In the genomic region with DNA sequence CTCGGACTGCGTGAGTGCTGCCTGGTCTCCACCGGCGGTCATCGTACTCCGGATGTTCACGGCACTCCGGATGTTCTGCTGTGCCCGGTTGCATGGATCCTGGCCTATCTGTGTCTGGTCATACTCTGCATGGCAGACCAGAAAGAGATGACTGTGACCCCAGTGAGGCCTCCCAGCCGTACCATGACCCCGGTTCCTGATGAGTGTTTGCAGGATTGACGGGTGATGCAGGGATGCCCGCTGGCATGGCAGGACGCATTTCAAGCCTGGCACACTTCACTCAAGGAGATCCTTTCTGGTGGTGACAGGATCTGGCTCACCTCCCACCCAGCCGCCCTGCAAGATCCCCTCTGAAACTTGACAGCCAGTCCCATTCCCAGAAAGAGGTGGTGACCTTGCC, we compare ENCODE assay signal across 3 cellular contexts.
"Had no signal": no experiment of that assay in that cellular context is flagged by ENCODE, and none has a peak within 500 bp of the region (broad histone marks: within the 10 kb centered on the region; RNA-seq: fewer than 3 reads in every experiment).

No MANE protein-coding gene starts in this region.

- ATAC-seq: GM12878 had no signal

- DNase-seq: GDM1, GF-D8 had no signal

- H3K4me3 ChIP-seq: GM12878 had no signal
